13 cellular contexts compared by ENCODE assay signal in genomic region chr16:15983898-15984297, GRCh38. TPM values are rescaled to one million over a fixed set of nuclear protein-coding genes. Genes with fewer than 3 reads are reported as not detected.
DNase-seq lines count a peak whose midpoint lies in the region; TF ChIP-seq lines count a peak whose summit lies in the region.
"Had no signal": no experiment of that assay in that cellular context is flagged by ENCODE, and none has a peak within 500 bp of the region (broad histone marks: within the 10 kb centered on the region; RNA-seq: fewer than 3 reads in every experiment).

No MANE protein-coding gene starts in this region.

- H3K4me2 ChIP-seq in GM23248 (ENCODE audit: unreplicated experiment) (no peak overlapping the region), osteoblast (ENCODE audit: insufficient read depth, low read length) (peak overlapping the region; percentile 2), hepatocyte (no peak overlapping the region)

- H3K9me2 ChIP-seq in GM23248 (ENCODE audit: insufficient read depth), result no peaks in the 10 kb centered on the region
- no peaks in the 10 kb centered on the region for H3K9me2 ChIP-seq in hepatocyte (replicated peaks; ENCODE audit: insufficient read depth)

- H4K20me1 ChIP-seq in GM23248 (ENCODE audit: insufficient read depth), result no peaks in the 10 kb centered on the region
- H4K20me1 ChIP-seq in osteoblast (ENCODE audit: insufficient read depth, low read length), result peaks cover 20% of the 10 kb centered on the region
- no peaks in the 10 kb centered on the region for H4K20me1 ChIP-seq in hepatocyte (ENCODE audit: insufficient read depth, poor library complexity, severe bottlenecking)

- peaks cover 100% of the 10 kb centered on the region for H3K79me2 ChIP-seq in GM23248 (ENCODE audit: insufficient read depth)
- peaks cover 92% of the 10 kb centered on the region for H3K79me2 ChIP-seq in osteoblast (ENCODE audit: insufficient read depth, low read length)
- peaks cover under 1% of the 10 kb centered on the region for H3K79me2 ChIP-seq in hepatocyte

- H3F3A ChIP-seq in GM23248 (ENCODE audit: insufficient read depth), result peaks cover 8% of the 10 kb centered on the region

- H3K36me3 ChIP-seq in GM23248 (ENCODE audit: low read depth) (no peaks in the 10 kb centered on the region), osteoblast (ENCODE audit: insufficient read depth, low read length) (no peaks in the 10 kb centered on the region), hepatocyte (replicated peaks; ENCODE audit: insufficient read depth, low read depth) (no peaks in the 10 kb centered on the region)

- H2AFZ ChIP-seq in GM23248 (no peak overlapping the region), osteoblast (ENCODE audit: low read length) (no peak overlapping the region), hepatocyte (no peak overlapping the region)

- POLR2A ChIA-PET in RWPE1 (lab: Yijun Ruan, JAX; ENCODE audit: low non-redundant PET), result no interaction called here

- H3K9me3 ChIP-seq in GM23248 (ENCODE audit: low read depth) (no peaks in the 10 kb centered on the region), osteoblast (ENCODE audit: low read depth, low read length) (no peaks in the 10 kb centered on the region), hepatocyte (ENCODE audit: low read depth) (no peaks in the 10 kb centered on the region)

- H3K9ac ChIP-seq in GM23248, result no peak overlapping the region

- in situ Hi-C loops in GM23248 (cut with MboI), result no loop called here

- TF ChIP-seq CTCF in RWPE1 (conservative IDR thresholded peaks at IDR 0.05; ENCODE audit: low read depth), result no peak
- no peak for TF ChIP-seq CTCF in osteoblast (IDR thresholded peaks at IDR 0.05; ENCODE audit: extremely low read depth, low read depth, low read length)
- no peak for TF ChIP-seq CTCF in GM20000 (IDR thresholded peaks at IDR 0.05; ENCODE audit: extremely low read depth, missing control alignments)
- TF ChIP-seq CTCF in hepatocyte (IDR thresholded peaks at IDR 0.05; ENCODE audit: poor library complexity), result no peak

- peaks cover 13% of the 10 kb centered on the region for H3K4me1 ChIP-seq in GM23248 (ENCODE audit: insufficient read depth)
- H3K4me1 ChIP-seq in osteoblast (ENCODE audit: insufficient read depth, low read length), result peaks cover 35% of the 10 kb centered on the region
- H3K4me1 ChIP-seq in hepatocyte (ENCODE audit: insufficient read depth), result no peaks in the 10 kb centered on the region

- no peak overlapping the region for H3K4me3 ChIP-seq in GM23248
- H3K4me3 ChIP-seq in osteoblast (ENCODE audit: insufficient read depth, low read length), result no peak overlapping the region
- no peak overlapping the region for H3K4me3 ChIP-seq in hepatocyte
- H3K4me3 ChIP-seq: SK-N-MC had no signal

- DNase-seq in GM23248 (peak; percentile 35), RWPE1 (ENCODE audit: low spot score) (no peak), fibroblast of gingiva (ENCODE audit: low read depth) (peak; percentile 51), osteoblast (ENCODE audit: insufficient read length, low spot score, missing footprints) (no peak), T-helper 2 cell (no peak), NCI-H1436 (lab: John Stamatoyannopoulos, UW) (no peak), GM20000 (ENCODE audit: low spot score) (no peak), hepatocyte (ENCODE audit: low spot score) (no peak)
- DNase-seq: DMS53; immature natural killer cell; stimulated activated CD4-positive, alpha-beta T cell treated with anti-CD3 and anti-CD28 coated beads, Interleukin-2, amount 100 ng/mL, for 24 hours; WERI-Rb-1 had no signal

- H3K27ac ChIP-seq in GM23248 (no peak overlapping the region), RWPE1 (peak overlapping the region; percentile 28; the same call in 1 of the 2 replicates), osteoblast (ENCODE audit: low read depth, low read length) (peak overlapping the region; percentile 62), hepatocyte (no peak overlapping the region)
- H3K27ac ChIP-seq: SK-N-MC, WERI-Rb-1 had no signal

- 56 to 59% methylated on average over 5 of the region's 5 CpGs for WGBS in GM23248 (ENCODE audit: low coverage in 1 of 2, low lambda C conversion rate in 2 of 2, missing lambda C conversion rate in 2 of 2), 2 experiments
- WGBS in hepatocyte (ENCODE audit: low lambda C conversion rate, missing lambda C conversion rate), result 68% methylated on average over 5 of the region's 5 CpGs

- CTCF ChIA-PET in RWPE1 (lab: Yijun Ruan, JAX), result interaction anchor here (0.6 kb wide), 1 partner anchor 14 kb away, joined by 3 read pairs; no protein-coding TSS in a partner anchor

- no peaks in the 10 kb centered on the region for H3K27me3 ChIP-seq in GM23248 (replicated peaks; ENCODE audit: insufficient read depth)
- no peaks in the 10 kb centered on the region for H3K27me3 ChIP-seq in osteoblast (ENCODE audit: insufficient read depth, low read length)
- H3K27me3 ChIP-seq in hepatocyte, result no peaks in the 10 kb centered on the region

RNA-seq across cellular contexts. Expression of gene ABCC1, which starts 34.5 kb away (rescaled TPM):
- total RNA-seq in GM23248 (2014; rRNA removed; shearing (Covaris generic)), result 25.5 and 28.6 TPM in 2 replicates
- polyA plus RNA-seq in GM23248 (2016; fragmentation: Nextera tagmentation; extraction: Ambion mirVana) (16.2 and 16.5 TPM in 2 replicates), hepatocyte (7.1 and 9.3 TPM in 2 replicates)
- total RNA-seq in osteoblast (33.7 and 37.7 TPM in 2 replicates), hepatocyte (7.0 and 7.3 TPM in 2 replicates)

Comparison
In these comparisons a context has a peak if more than half of its experiments do, and no peak if none do; other contexts are left out.
1. DNase-seq: peak in GM23248 (single experiment) and fibroblast of gingiva (single experiment); none in RWPE1 (single experiment), osteoblast (single experiment), T-helper 2 cell (0 of 5), NCI-H1436 (single experiment), GM20000 (single experiment) and hepatocyte (single experiment).
2. H3K27ac ChIP-seq: peak in RWPE1 (single experiment) and osteoblast (single experiment); none in GM23248 (single experiment) and hepatocyte (single experiment).